Comparison of ENCODE assay signal across 13 cellular contexts in the genomic region with DNA sequence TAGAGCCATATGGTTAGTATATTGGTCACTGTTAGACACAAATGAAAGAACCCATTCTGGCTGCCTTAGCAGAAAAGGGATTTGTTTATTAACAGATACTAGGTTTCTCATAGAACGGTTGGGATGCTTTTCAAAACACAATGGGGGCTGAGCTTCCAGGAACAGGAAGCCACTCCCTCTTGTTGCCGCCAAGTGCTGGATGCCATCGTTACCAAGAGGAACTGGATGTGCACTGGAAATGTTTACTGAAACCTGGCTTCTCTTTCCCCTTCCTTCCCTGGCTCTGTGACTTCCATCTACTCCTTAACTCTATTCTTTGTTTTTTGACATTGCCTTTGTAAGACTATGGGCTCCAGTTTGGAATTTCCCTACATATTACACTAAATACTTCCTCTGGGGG. TPM values are rescaled to one million over a fixed set of nuclear protein-coding genes. Genes with fewer than 3 reads are reported as not detected.
A peak's percentile ranks its signal among the peaks of the same experiment; 100 is the strongest.
DNase-seq lines count a peak whose midpoint lies in the region; ATAC-seq and TF ChIP-seq lines count a peak whose summit lies in the region.
"Had no signal": no experiment of that assay in that cellular context is flagged by ENCODE, and none has a peak within 500 bp of the region (broad histone marks: within the 10 kb centered on the region; RNA-seq: fewer than 3 reads in every experiment).

No MANE protein-coding gene starts in this region.

- CTCF ChIA-PET in WTC11 (lab: Charles Lee), result no interaction called here

- TF ChIP-seq POLR2A in spleen (IDR thresholded peaks at IDR 0.05), result no peak

- peaks cover 35% of the 10 kb centered on the region for H3K9me3 Mint-ChIP-seq in WTC11

- H3K27me3 ChIP-seq in iPS-20b (ENCODE audit: insufficient read depth, low read length), result no peaks in the 10 kb centered on the region
- H3K27me3 ChIP-seq in spleen (replicated peaks in 1 of 7), result no peaks in the 10 kb centered on the region

- DNase-seq in KBM-7 (peak; percentile 44), WTC11 (ENCODE audit: low spot score) (no peak), spleen (no peak), NCI-H82 (lab: John Stamatoyannopoulos, UW) (no peak)
- DNase-seq: activated CD8-positive, alpha-beta memory T cell treated with anti-CD3 and anti-CD28 coated beads, Interleukin-2, amount 50 U/mL, for 4 hours; DMS 273 treated with DMSO at 0.1 percent for 48 hours; KG1; NCI-H524 treated with DMSO at 0.1 percent for 48 hours; T-helper 2 cell had no signal

- no peak overlapping the region for H3K4me3 Mint-ChIP-seq in WTC11

- H3K27me3 Mint-ChIP-seq in WTC11 (ENCODE audit: low read depth), result no peaks in the 10 kb centered on the region; the same call in 1 of the 2 replicates

- 5 to 12% (median 7%) methylated on average over 3 of the region's 3 CpGs for WGBS in spleen, 5 donors

- H3K27ac ChIP-seq in iPS-20b (ENCODE audit: low read length) (no peak overlapping the region), spleen (peak overlapping the region; percentile 30 to 77 (median 63))

- no peaks in the 10 kb centered on the region for H3K36me3 ChIP-seq in iPS-20b (ENCODE audit: insufficient read depth, low read depth, low read length)
- H3K36me3 ChIP-seq in spleen, result no peaks in the 10 kb centered on the region

- peaks cover 6% of the 10 kb centered on the region for H3K4me1 ChIP-seq in iPS-20b (ENCODE audit: insufficient read depth, low read length)
- H3K4me1 ChIP-seq in spleen, result peaks cover 0 to 18% (median 2%) of the 10 kb centered on the region in 6 donors

- peaks cover 22% of the 10 kb centered on the region for H3K9me3 ChIP-seq in iPS-20b (ENCODE audit: insufficient read depth, low read depth, low read length)
- peaks cover 0 to 22% (median 17%) of the 10 kb centered on the region in 8 donors for H3K9me3 ChIP-seq in spleen

- no peak for TF ChIP-seq CTCF in WTC11 (IDR thresholded peaks at IDR 0.05)
- no peak for TF ChIP-seq CTCF in spleen (IDR thresholded peaks at IDR 0.05 in 8 of 11, conservative IDR thresholded peaks at IDR 0.05 in 3 of 11)

- in situ Hi-C loops in KBM-7 (cut with MboI; ENCODE audit: low pct_unique_long_range_greater_than_20kb, low sequenced_read_pairs), result no loop called here

- H3K27ac Mint-ChIP-seq in WTC11, result no peak overlapping the region

- H3K36me3 Mint-ChIP-seq in WTC11, result peaks cover 18% of the 10 kb centered on the region

- H3K9ac ChIP-seq in iPS-20b (ENCODE audit: low read depth, low read length), result no peak overlapping the region

- H3K4me3 ChIP-seq in iPS-20b (ENCODE audit: low read length), result 0 out of 2 replicates have a peak overlapping the region, but pooled peaks have one; percentile 25
- no peak overlapping the region for H3K4me3 ChIP-seq in spleen

- ATAC-seq in WTC11, result peak; percentile 38; the same call in 1 of the 2 replicates
- ATAC-seq in GM21576 (IDR thresholded peaks at IDR 0.05; ENCODE audit: unreplicated experiment), result no peak
- ATAC-seq in GM19328 (IDR thresholded peaks at IDR 0.05; ENCODE audit: unreplicated experiment), result no peak
- ATAC-seq in GM18517 (IDR thresholded peaks at IDR 0.05; ENCODE audit: unreplicated experiment), result no peak

- intact Hi-C loops in spleen (cut with DNase I; ENCODE audit: low total_unique reads), result no loop called here

- POLR2A ChIA-PET in WTC11 (lab: Charles Lee), result no interaction called here

- H3K4me1 Mint-ChIP-seq in WTC11, result peaks cover 12% of the 10 kb centered on the region

TF ChIP-seq in WTC11, 78 proteins besides CTCF, POLR2A, EP300 and RAD21:
- TF ChIP-seq, protein P1, sequence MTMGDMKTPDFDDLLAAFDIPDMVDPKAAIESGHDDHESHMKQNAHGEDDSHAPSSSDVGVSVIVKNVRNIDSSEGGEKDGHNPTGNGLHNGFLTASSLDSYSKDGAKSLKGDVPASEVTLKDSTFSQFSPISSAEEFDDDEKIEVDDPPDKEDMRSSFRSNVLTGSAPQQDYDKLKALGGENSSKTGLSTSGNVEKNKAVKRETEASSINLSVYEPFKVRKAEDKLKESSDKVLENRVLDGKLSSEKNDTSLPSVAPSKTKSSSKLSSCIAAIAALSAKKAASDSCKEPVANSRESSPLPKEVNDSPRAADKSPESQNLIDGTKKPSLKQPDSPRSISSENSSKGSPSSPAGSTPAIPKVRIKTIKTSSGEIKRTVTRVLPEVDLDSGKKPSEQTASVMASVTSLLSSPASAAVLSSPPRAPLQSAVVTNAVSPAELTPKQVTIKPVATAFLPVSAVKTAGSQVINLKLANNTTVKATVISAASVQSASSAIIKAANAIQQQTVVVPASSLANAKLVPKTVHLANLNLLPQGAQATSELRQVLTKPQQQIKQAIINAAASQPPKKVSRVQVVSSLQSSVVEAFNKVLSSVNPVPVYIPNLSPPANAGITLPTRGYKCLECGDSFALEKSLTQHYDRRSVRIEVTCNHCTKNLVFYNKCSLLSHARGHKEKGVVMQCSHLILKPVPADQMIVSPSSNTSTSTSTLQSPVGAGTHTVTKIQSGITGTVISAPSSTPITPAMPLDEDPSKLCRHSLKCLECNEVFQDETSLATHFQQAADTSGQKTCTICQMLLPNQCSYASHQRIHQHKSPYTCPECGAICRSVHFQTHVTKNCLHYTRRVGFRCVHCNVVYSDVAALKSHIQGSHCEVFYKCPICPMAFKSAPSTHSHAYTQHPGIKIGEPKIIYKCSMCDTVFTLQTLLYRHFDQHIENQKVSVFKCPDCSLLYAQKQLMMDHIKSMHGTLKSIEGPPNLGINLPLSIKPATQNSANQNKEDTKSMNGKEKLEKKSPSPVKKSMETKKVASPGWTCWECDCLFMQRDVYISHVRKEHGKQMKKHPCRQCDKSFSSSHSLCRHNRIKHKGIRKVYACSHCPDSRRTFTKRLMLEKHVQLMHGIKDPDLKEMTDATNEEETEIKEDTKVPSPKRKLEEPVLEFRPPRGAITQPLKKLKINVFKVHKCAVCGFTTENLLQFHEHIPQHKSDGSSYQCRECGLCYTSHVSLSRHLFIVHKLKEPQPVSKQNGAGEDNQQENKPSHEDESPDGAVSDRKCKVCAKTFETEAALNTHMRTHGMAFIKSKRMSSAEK (CRISPR knock-in tag; IDR thresholded peaks at IDR 0.05; ENCODE audit: borderline replicate concordance), result no peak
- TF ChIP-seq MYBL2 (CRISPR knock-in tag; IDR thresholded peaks at IDR 0.05), result no peak
- TF ChIP-seq EMX1 (CRISPR knock-in tag; IDR thresholded peaks at IDR 0.05), result no peak
- no peak for TF ChIP-seq GABPB1 (CRISPR knock-in tag; IDR thresholded peaks at IDR 0.05)
- no peak for TF ChIP-seq IRF2 (CRISPR knock-in tag; IDR thresholded peaks at IDR 0.05; ENCODE audit: borderline replicate concordance, low read depth)
- TF ChIP-seq, protein P2, sequence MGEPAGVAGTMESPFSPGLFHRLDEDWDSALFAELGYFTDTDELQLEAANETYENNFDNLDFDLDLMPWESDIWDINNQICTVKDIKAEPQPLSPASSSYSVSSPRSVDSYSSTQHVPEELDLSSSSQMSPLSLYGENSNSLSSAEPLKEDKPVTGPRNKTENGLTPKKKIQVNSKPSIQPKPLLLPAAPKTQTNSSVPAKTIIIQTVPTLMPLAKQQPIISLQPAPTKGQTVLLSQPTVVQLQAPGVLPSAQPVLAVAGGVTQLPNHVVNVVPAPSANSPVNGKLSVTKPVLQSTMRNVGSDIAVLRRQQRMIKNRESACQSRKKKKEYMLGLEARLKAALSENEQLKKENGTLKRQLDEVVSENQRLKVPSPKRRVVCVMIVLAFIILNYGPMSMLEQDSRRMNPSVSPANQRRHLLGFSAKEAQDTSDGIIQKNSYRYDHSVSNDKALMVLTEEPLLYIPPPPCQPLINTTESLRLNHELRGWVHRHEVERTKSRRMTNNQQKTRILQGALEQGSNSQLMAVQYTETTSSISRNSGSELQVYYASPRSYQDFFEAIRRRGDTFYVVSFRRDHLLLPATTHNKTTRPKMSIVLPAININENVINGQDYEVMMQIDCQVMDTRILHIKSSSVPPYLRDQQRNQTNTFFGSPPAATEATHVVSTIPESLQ (CRISPR knock-in tag; IDR thresholded peaks at IDR 0.05), result no peak
- no peak for TF ChIP-seq TCF7 (CRISPR knock-in tag; IDR thresholded peaks at IDR 0.05; ENCODE audit: low read depth)
- no peak for TF ChIP-seq JUN (CRISPR knock-in tag; IDR thresholded peaks at IDR 0.05)

RNA-seq across cellular contexts. Expression of a gene that starts 11.8 kb away (rescaled TPM):
- 0.07 TPM in 1 of 3 replicates, not detected in the others for total RNA-seq in WTC11 (2021)
- total RNA-seq in spleen, result 10 to 100 TPM in 1 of 7 donors, 1 to 10 TPM in 6; 4.0 to 10.2 (median 6.2) TPM
- under 1 TPM; 0.35 to 0.83 (median 0.52) TPM for polyA plus RNA-seq in spleen
